In genomic region chr6:69584913-69585729, GRCh38 we compare ENCODE assay signal across 9 cellular contexts.
DNase-seq lines count a peak whose midpoint lies in the region; ATAC-seq and TF ChIP-seq lines count a peak whose summit lies in the region.
"Had no signal": no experiment of that assay in that cellular context is flagged by ENCODE, and none has a peak within 500 bp of the region (broad histone marks: within the 10 kb centered on the region; RNA-seq: fewer than 3 reads in every experiment).

No MANE protein-coding gene starts in this region.

- peaks cover 19% of the 10 kb centered on the region for H3K27me3 Mint-ChIP-seq in activated CD8-positive, alpha-beta T cell treated with anti-CD3 and anti-CD28 coated beads for 36 hours

- H3K9me3 ChIP-seq in smooth muscle cell (replicated peaks; ENCODE audit: low read depth): no peaks in the 10 kb centered on the region
- H3K9me3 ChIP-seq: right lobe of liver had no signal

- intact Hi-C loops in activated CD8-positive, alpha-beta T cell treated with anti-CD3 and anti-CD28 coated beads for 36 hours (cut with micrococcal nuclease): no loop called here

- TF ChIP-seq CTCF in activated CD8-positive, alpha-beta T cell treated with anti-CD3 and anti-CD28 coated beads for 36 hours (IDR thresholded peaks at IDR 0.05): no peak
- no peak for TF ChIP-seq CTCF in smooth muscle cell (IDR thresholded peaks at IDR 0.05; ENCODE audit: borderline replicate concordance, insufficient read depth, poor library complexity, severe bottlenecking)

- H2AFZ ChIP-seq in smooth muscle cell (ENCODE audit: low read depth): no peak overlapping the region

- H3K4me1 ChIP-seq in smooth muscle cell (ENCODE audit: low read depth): peaks cover 11% of the 10 kb centered on the region
- H3K4me1 ChIP-seq: right lobe of liver had no signal

- peak overlapping the region; percentile 94 for H3K27ac ChIP-seq in smooth muscle cell (ENCODE audit: low read depth)
- H3K27ac ChIP-seq: right lobe of liver had no signal

- no peaks in the 10 kb centered on the region for H3K36me3 Mint-ChIP-seq in activated CD8-positive, alpha-beta T cell treated with anti-CD3 and anti-CD28 coated beads for 36 hours (ENCODE audit: low read depth)

- no peaks in the 10 kb centered on the region for H3K79me2 ChIP-seq in smooth muscle cell (ENCODE audit: low read depth)

- H3K36me3 ChIP-seq in smooth muscle cell (ENCODE audit: low read depth): no peaks in the 10 kb centered on the region
- H3K36me3 ChIP-seq: right lobe of liver had no signal

- H3K27me3 ChIP-seq in smooth muscle cell (ENCODE audit: low read depth): no peaks in the 10 kb centered on the region
- H3K27me3 ChIP-seq: right lobe of liver had no signal

- WGBS in smooth muscle cell (ENCODE audit: low lambda C conversion rate): 2% methylated on average over 9 of the region's 9 CpGs

- POLR2A ChIA-PET in activated CD8-positive, alpha-beta T cell treated with anti-CD3 and anti-CD28 coated beads for 36 hours (lab: Charles Lee): no interaction called here

- ATAC-seq in GM19351 (IDR thresholded peaks at IDR 0.05; ENCODE audit: unreplicated experiment) (peak; percentile 89), HG03342 (IDR thresholded peaks at IDR 0.05; ENCODE audit: unreplicated experiment) (peak; percentile 96)
- ATAC-seq in activated CD8-positive, alpha-beta T cell treated with anti-CD3 and anti-CD28 coated beads for 36 hours: peak; percentile 53

- peaks cover 14% of the 10 kb centered on the region for H3F3A ChIP-seq in smooth muscle cell (ENCODE audit: low read depth)

- peaks cover 20% of the 10 kb centered on the region for H3K4me1 Mint-ChIP-seq in activated CD8-positive, alpha-beta T cell treated with anti-CD3 and anti-CD28 coated beads for 36 hours (ENCODE audit: low read depth)

- no peak overlapping the region for H3K4me3 ChIP-seq in smooth muscle cell
- H3K4me3 ChIP-seq: right lobe of liver had no signal

- H4K20me1 ChIP-seq in smooth muscle cell (ENCODE audit: low read depth): no peaks in the 10 kb centered on the region

- peak; percentile 5 for DNase-seq in EL
- DNase-seq in activated CD8-positive, alpha-beta T cell treated with anti-CD3 and anti-CD28 coated beads for 36 hours: peak; percentile 36
- peak; percentile 9 for DNase-seq in smooth muscle cell (lab: John Stamatoyannopoulos, UW; ENCODE audit: unreplicated experiment)
- no peak for DNase-seq in NCI-H1436 (lab: John Stamatoyannopoulos, UW)
- no peak for DNase-seq in LoVo (ENCODE audit: low spot score)
- DNase-seq in H4 (ENCODE audit: low spot score): no peak
- DNase-seq: right lobe of liver had no signal

- peak overlapping the region; percentile 71 for H3K9ac ChIP-seq in smooth muscle cell (ENCODE audit: low read depth)

- CTCF ChIA-PET in activated CD8-positive, alpha-beta T cell treated with anti-CD3 and anti-CD28 coated beads for 36 hours (lab: Charles Lee): no interaction called here

- H3K4me2 ChIP-seq in smooth muscle cell: peak overlapping the region; percentile 75

- H3K27ac Mint-ChIP-seq in activated CD8-positive, alpha-beta T cell treated with anti-CD3 and anti-CD28 coated beads for 36 hours: no peak overlapping the region

- H3K4me3 Mint-ChIP-seq in activated CD8-positive, alpha-beta T cell treated with anti-CD3 and anti-CD28 coated beads for 36 hours: no peak overlapping the region

- H3K9me3 Mint-ChIP-seq in activated CD8-positive, alpha-beta T cell treated with anti-CD3 and anti-CD28 coated beads for 36 hours: no peaks in the 10 kb centered on the region

Comparison
In these comparisons a context has a peak if more than half of its experiments do, and no peak if none do; other contexts are left out.
1. DNase-seq: peak in EL (single experiment), activated CD8-positive, alpha-beta T cell treated with anti-CD3 and anti-CD28 coated beads for 36 hours (single experiment) and smooth muscle cell (single experiment); none in NCI-H1436 (single experiment), LoVo (single experiment) and H4 (single experiment).
2. Peak in every context shown above with its lines, with median percentiles within 50 percentile points of each other: ATAC-seq.